8 cellular contexts compared by ENCODE assay signal in genomic region chr12:123150804-123151678, GRCh38. TPM values are rescaled to one million over a fixed set of nuclear protein-coding genes. Genes with fewer than 3 reads are reported as not detected.
DNase-seq lines count a peak whose midpoint lies in the region; ATAC-seq, FAIRE-seq and TF ChIP-seq lines count a peak whose summit lies in the region.

TSS of gene PITPNM2 (minus strand) at chr12:123151090. CDS start at chr12:123034590, 116,500 bp downstream.

- peak; percentile 80 to 93 for ATAC-seq in left cardiac atrium

- intact Hi-C loops in left cardiac atrium (cut with DNase I) = loop anchor here (2.0 to 5.0 kb wide), 2 partner anchors 108 to 109 kb away; no protein-coding TSS in a partner anchor

- DNase-seq in AG10803 (ENCODE audit: low read depth) (peak; percentile 64), GM19239 (ENCODE audit: insufficient read length, low spot score) (peak; percentile 87), HuH-7.5 (ENCODE audit: low spot score) (peak; percentile 60), T-helper 1 cell (peak; percentile 32 to 61 (median 43)), adipocyte (ENCODE audit: low read depth) (peak; percentile 90), left cardiac atrium (peak; percentile 69), inferior parietal cortex (ENCODE audit: extremely low spot score) (no peak)

- TF ChIP-seq CTCF in AG10803 (conservative IDR thresholded peaks at IDR 0.05; ENCODE audit: low read length) = no peak

- H3K36me3 ChIP-seq in adipocyte (ENCODE audit: control insufficient read depth, insufficient read depth, low read length, severe bottlenecking) = peaks cover 3% of the 10 kb centered on the region
- H3K36me3 ChIP-seq in rectal smooth muscle tissue (ENCODE audit: control insufficient read depth, insufficient read depth, low read length) = peaks cover 2% of the 10 kb centered on the region

- no peaks in the 10 kb centered on the region for H3K9me3 ChIP-seq in adipocyte (ENCODE audit: control insufficient read depth, low read length)

- H3K9ac ChIP-seq in adipocyte (ENCODE audit: low read length) (peak within 1 kb of the TSS; percentile 91), rectal smooth muscle tissue (ENCODE audit: low read length) (peak within 1 kb of the TSS; percentile 82)

- peak within 1 kb of the TSS; percentile 87 for H3K27ac ChIP-seq in rectal smooth muscle tissue (ENCODE audit: low read depth, low read length)

- peaks cover 15% of the 10 kb centered on the region for H3K4me1 ChIP-seq in adipocyte (ENCODE audit: control insufficient read depth, insufficient read depth, low read length)
- peaks cover 11% of the 10 kb centered on the region for H3K4me1 ChIP-seq in rectal smooth muscle tissue (ENCODE audit: control insufficient read depth, insufficient read depth, low read length)

- peak within 1 kb of the TSS; percentile 72 for H3K4me3 ChIP-seq in AG10803 (ENCODE audit: low read length)
- peak within 1 kb of the TSS; percentile 85 for H3K4me3 ChIP-seq in adipocyte (ENCODE audit: low read length)
- H3K4me3 ChIP-seq in rectal smooth muscle tissue (ENCODE audit: low read length) = peak within 1 kb of the TSS; percentile 81

- H3K27me3 ChIP-seq in adipocyte (replicated peaks; ENCODE audit: control insufficient read depth, insufficient read depth, low read length) (no peaks in the 10 kb centered on the region), rectal smooth muscle tissue (ENCODE audit: control insufficient read depth, insufficient read depth, low read length) (no peaks in the 10 kb centered on the region)

- no peak for FAIRE-seq in GM19239 (lab: Jason Lieb, UNC)

RNA-seq across cellular contexts. Expression of gene PITPNM2, which starts in this region (rescaled TPM):
- total RNA-seq in left cardiac atrium = 10 to 100 TPM; 13.1 to 22.2 TPM
